8 cellular contexts compared by ENCODE assay signal in genomic region chr6:148179786-148180185, GRCh38.
DNase-seq lines count a peak whose midpoint lies in the region; ATAC-seq and TF ChIP-seq lines count a peak whose summit lies in the region.

No MANE protein-coding gene starts in this region.

- POLR2A ChIA-PET in CD8-positive, alpha-beta memory T cell (lab: Charles Lee) = no interaction called here

- no peaks in the 10 kb centered on the region for H3K36me3 Mint-ChIP-seq in activated naive CD4-positive, alpha-beta T cell treated with anti-CD3 and anti-CD28 coated beads for 36 hours (ENCODE audit: low read depth)
- H3K36me3 Mint-ChIP-seq in CD8-positive, alpha-beta memory T cell = no peaks in the 10 kb centered on the region

- H3K27me3 Mint-ChIP-seq in activated naive CD4-positive, alpha-beta T cell treated with anti-CD3 and anti-CD28 coated beads for 36 hours (ENCODE audit: low read depth) = peaks cover 26% of the 10 kb centered on the region
- H3K27me3 Mint-ChIP-seq in CD8-positive, alpha-beta memory T cell = peaks cover 2 to 5% of the 10 kb centered on the region in 2 donors

- no peak overlapping the region for H3K27ac Mint-ChIP-seq in activated naive CD4-positive, alpha-beta T cell treated with anti-CD3 and anti-CD28 coated beads for 36 hours
- H3K27ac Mint-ChIP-seq in CD8-positive, alpha-beta memory T cell = no peak overlapping the region

- no peaks in the 10 kb centered on the region for H3K36me3 ChIP-seq in upper lobe of right lung
- H3K36me3 ChIP-seq in CD8-positive, alpha-beta memory T cell (ENCODE audit: insufficient read depth, low read length) = no peaks in the 10 kb centered on the region

- H3K4me3 ChIP-seq in upper lobe of right lung = no peak overlapping the region
- H3K4me3 ChIP-seq in CD8-positive, alpha-beta memory T cell (ENCODE audit: low read length) = no peak overlapping the region

- peak; percentile 59 for TF ChIP-seq CTCF in upper lobe of right lung (IDR thresholded peaks at IDR 0.05)

- no peak overlapping the region for H3K27ac ChIP-seq in upper lobe of right lung
- no peak overlapping the region for H3K27ac ChIP-seq in CD8-positive, alpha-beta memory T cell (ENCODE audit: low read depth, low read length)

- no peaks in the 10 kb centered on the region for H3K4me1 Mint-ChIP-seq in activated naive CD4-positive, alpha-beta T cell treated with anti-CD3 and anti-CD28 coated beads for 36 hours (ENCODE audit: low read depth)
- no peaks in the 10 kb centered on the region for H3K4me1 Mint-ChIP-seq in CD8-positive, alpha-beta memory T cell

- no peaks in the 10 kb centered on the region for H3K9me3 Mint-ChIP-seq in activated naive CD4-positive, alpha-beta T cell treated with anti-CD3 and anti-CD28 coated beads for 36 hours
- H3K9me3 Mint-ChIP-seq in CD8-positive, alpha-beta memory T cell = peaks cover 0 to 3% (median 0%) of the 10 kb centered on the region in 5 donors

- intact Hi-C loops in activated naive CD4-positive, alpha-beta T cell treated with anti-CD3 and anti-CD28 coated beads for 36 hours (cut with micrococcal nuclease) = loop anchor here (5.0 kb wide), 1 partner anchor 672 kb away; the partner anchor contains the start of gene SAMD5
- intact Hi-C loops in upper lobe of right lung (cut with DNase I) = loop anchor here (5.0 kb wide), 1 partner anchor 288 kb away; no protein-coding TSS in a partner anchor

- no peak overlapping the region for H3K4me3 Mint-ChIP-seq in activated naive CD4-positive, alpha-beta T cell treated with anti-CD3 and anti-CD28 coated beads for 36 hours
- no peak overlapping the region for H3K4me3 Mint-ChIP-seq in CD8-positive, alpha-beta memory T cell

- no peaks in the 10 kb centered on the region for H3K9me3 ChIP-seq in upper lobe of right lung
- H3K9me3 ChIP-seq in CD8-positive, alpha-beta memory T cell (ENCODE audit: low read length) = no peaks in the 10 kb centered on the region

- H3K4me1 ChIP-seq in upper lobe of right lung = no peaks in the 10 kb centered on the region
- H3K4me1 ChIP-seq in CD8-positive, alpha-beta memory T cell (ENCODE audit: insufficient read depth, low read length) = no peaks in the 10 kb centered on the region

- peak; percentile 18 for DNase-seq in activated naive CD4-positive, alpha-beta T cell treated with anti-CD3 and anti-CD28 coated beads for 36 hours
- no peak for DNase-seq in activated naive CD4-positive, alpha-beta T cell (lab: John Stamatoyannopoulos, UW)
- DNase-seq in RPMI7951 (ENCODE audit: low read depth) (peak; percentile 16), foreskin melanocyte (peak; percentile 45), upper lobe of right lung (no peak)
- DNase-seq in activated T-cell treated with anti-CD3 and anti-CD28 coated beads, Interleukin-2, amount 50 U/mL, for 1 hour = no peak
- no peak for DNase-seq in CD8-positive, alpha-beta memory T cell

- no peak for ATAC-seq in upper lobe of right lung
- ATAC-seq in HG03442 (IDR thresholded peaks at IDR 0.05; ENCODE audit: unreplicated experiment) = no peak

- no peaks in the 10 kb centered on the region for H3K27me3 ChIP-seq in upper lobe of right lung
- no peaks in the 10 kb centered on the region for H3K27me3 ChIP-seq in CD8-positive, alpha-beta memory T cell (ENCODE audit: insufficient read depth, low read length, poor library complexity, severe bottlenecking)

- CTCF ChIA-PET in activated naive CD4-positive, alpha-beta T cell treated with anti-CD3 and anti-CD28 coated beads for 36 hours (lab: Charles Lee) = interaction anchor here (0.8 to 2.2 kb wide), 18 partner anchors 10 to 673 kb away, joined by 3 to 14 read pairs (median 4); no protein-coding TSS in a partner anchor
- CTCF ChIA-PET in CD8-positive, alpha-beta memory T cell (lab: Charles Lee) = interaction anchor here (0.5 to 1.2 kb wide), 2 partner anchors 15 to 63 kb away, joined by 3 to 4 read pairs; no protein-coding TSS in a partner anchor

Comparison
In these comparisons a context has a peak if more than half of its experiments do, and no peak if none do; other contexts are left out.
1. DNase-seq: peak in activated naive CD4-positive, alpha-beta T cell treated with anti-CD3 and anti-CD28 coated beads for 36 hours (single experiment), RPMI7951 (single experiment) and foreskin melanocyte (single experiment); none in activated naive CD4-positive, alpha-beta T cell (0 of 4), upper lobe of right lung (single experiment), activated T-cell treated with anti-CD3 and anti-CD28 coated beads, Interleukin-2, amount 50 U/mL, for 1 hour (single experiment) and CD8-positive, alpha-beta memory T cell (0 of 5).